ENCODE assay signal across 15 cellular contexts in the genomic region with DNA sequence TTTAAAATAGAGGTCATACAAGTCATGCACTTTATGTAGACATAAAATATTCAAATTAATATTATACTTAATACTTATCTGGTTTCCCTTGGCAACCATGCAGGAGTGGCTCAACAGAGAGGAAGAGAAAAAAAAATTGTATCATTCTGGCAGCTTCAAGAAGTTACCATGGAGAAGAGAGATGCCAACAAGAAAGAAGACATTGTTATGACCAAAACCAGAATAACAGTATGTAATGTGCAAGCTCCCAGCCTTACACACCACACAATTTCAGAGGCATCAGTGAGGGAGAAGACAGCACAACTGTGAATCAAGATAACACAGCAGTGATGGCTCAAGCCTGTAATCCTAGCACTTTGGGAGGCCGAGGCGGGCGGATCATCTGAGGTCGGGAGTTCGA. TPM values are rescaled to one million over a fixed set of nuclear protein-coding genes. Genes with fewer than 3 reads are reported as not detected.
DNase-seq lines count a peak whose midpoint lies in the region; FAIRE-seq and TF ChIP-seq lines count a peak whose summit lies in the region.
"Had no signal": no experiment of that assay in that cellular context is flagged by ENCODE, and none has a peak within 500 bp of the region (broad histone marks: within the 10 kb centered on the region; RNA-seq: fewer than 3 reads in every experiment).

No MANE protein-coding gene starts in this region.

- peaks cover 14% of the 10 kb centered on the region for H3K9me3 Mint-ChIP-seq in mesothelial cell of epicardium
- H3K9me3 Mint-ChIP-seq: CD8-positive, alpha-beta T cell had no signal

- no peaks in the 10 kb centered on the region for H3K4me1 Mint-ChIP-seq in mesothelial cell of epicardium
- H3K4me1 Mint-ChIP-seq: CD14-positive monocyte, H9 had no signal

- H3K4me3 Mint-ChIP-seq in mesothelial cell of epicardium: no peak overlapping the region
- H3K4me3 Mint-ChIP-seq: CD14-positive monocyte; CD8-positive, alpha-beta T cell; H9 had no signal

- no peak for TF ChIP-seq CTCF in mesothelial cell of epicardium (IDR thresholded peaks at IDR 0.05; ENCODE audit: unreplicated experiment)

- DNase-seq in COLO829 (ENCODE audit: low spot score): peak; percentile 88
- peak; percentile 52 for DNase-seq in amniotic epithelial cell (ENCODE audit: low read depth)
- DNase-seq in foreskin melanocyte: peak; percentile 72
- peak; percentile 25 for DNase-seq in superior temporal gyrus (ENCODE audit: extremely low spot score)
- DNase-seq in mesothelial cell of epicardium (ENCODE audit: low spot score in 2 of 2, unreplicated experiment in 2 of 2): no peak
- DNase-seq in C1 segment of cervical spinal cord (lab: John Stamatoyannopoulos, UW): no peak
- no peak for DNase-seq in GM19239 (ENCODE audit: insufficient read length, low spot score)
- DNase-seq: BE2C; Caco-2; CD8-positive, alpha-beta T cell; GOT3; H9; IMR-90 had no signal

- no peaks in the 10 kb centered on the region for H3K27me3 Mint-ChIP-seq in mesothelial cell of epicardium (ENCODE audit: low read depth)

- no peaks in the 10 kb centered on the region for H3K36me3 Mint-ChIP-seq in mesothelial cell of epicardium
- H3K36me3 Mint-ChIP-seq: CD14-positive monocyte; CD8-positive, alpha-beta T cell had no signal

- no peak overlapping the region for H3K27ac Mint-ChIP-seq in mesothelial cell of epicardium
- H3K27ac Mint-ChIP-seq: CD14-positive monocyte; CD8-positive, alpha-beta T cell; H9 had no signal

- no peak for FAIRE-seq in GM19239 (lab: Jason Lieb, UNC)
- FAIRE-seq: A204.1 had no signal

RNA-seq across cellular contexts. Expression of gene RCOR3, which starts 49.1 kb away (rescaled TPM):
- total RNA-seq in mesothelial cell of epicardium: 77.8 to 78.9 TPM (median 78.7 TPM) in 3 replicates

Comparison
In these comparisons a context has a peak if more than half of its experiments do, and no peak if none do; other contexts are left out.
1. DNase-seq: peak in COLO829 (single experiment), amniotic epithelial cell (single experiment), foreskin melanocyte (single experiment) and superior temporal gyrus (single experiment); none in mesothelial cell of epicardium (0 of 2), C1 segment of cervical spinal cord (0 of 14) and GM19239 (single experiment).